In the genomic region with DNA sequence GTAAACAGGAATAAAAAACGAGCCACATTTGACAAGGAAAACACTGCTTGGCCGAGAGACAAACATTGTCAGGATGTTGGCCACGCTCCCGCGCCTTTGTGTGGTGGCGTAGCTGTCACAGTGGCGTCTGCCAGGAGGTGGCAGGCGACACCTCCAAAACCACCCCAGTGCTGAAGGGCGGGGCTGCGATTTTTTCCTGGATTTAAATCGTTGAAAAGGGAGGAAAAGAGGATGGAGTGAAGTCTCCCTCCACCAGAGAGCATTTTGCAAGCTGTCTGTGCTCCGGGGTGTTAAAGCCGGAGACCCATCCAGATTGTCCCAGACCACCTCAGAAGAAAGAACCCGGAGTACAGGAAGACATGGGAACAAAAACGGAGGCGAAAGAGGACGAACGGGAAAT, we compare ENCODE assay signal across 8 cellular contexts. TPM values are rescaled to one million over a fixed set of nuclear protein-coding genes. Genes with fewer than 3 reads are reported as not detected.
DNase-seq lines count a peak whose midpoint lies in the region; ATAC-seq, FAIRE-seq and TF ChIP-seq lines count a peak whose summit lies in the region.

No MANE protein-coding gene starts in this region.

- peaks cover 4 to 22% of the 10 kb centered on the region in 2 experiments; a peak in 3 of 5 replicates for H3K36me3 ChIP-seq in HepG2 (replicated peaks in 1 of 2; ENCODE audit: control insufficient read depth in 1 of 2, insufficient read depth in 2 of 2, low read length in 2 of 2)

- POLR2A ChIA-PET in activated CD4-positive, alpha-beta T cell treated with anti-CD3 and anti-CD28 coated beads for 36 hours (lab: Charles Lee) = interaction anchor here (0.6 kb wide), 1 partner anchor 11 kb away, joined by 7 read pairs; no protein-coding TSS in a partner anchor
- POLR2A ChIA-PET in HepG2 (lab: Yijun Ruan, JAX) = interaction anchor here (1.0 kb wide), 1 partner anchor 185 kb away, joined by 3 read pairs; a partner anchor contains a TSS

- no peaks in the 10 kb centered on the region for H3K27me3 Mint-ChIP-seq in activated CD4-positive, alpha-beta T cell treated with anti-CD3 and anti-CD28 coated beads for 36 hours

- no peaks in the 10 kb centered on the region for H3K4me1 ChIP-seq in HepG2 (ENCODE audit: insufficient read depth, low read length)

- no peak overlapping the region for H3K9ac ChIP-seq in HepG2 (ENCODE audit: insufficient read depth, low read depth, low read length)

- H3K9me3 Mint-ChIP-seq in activated CD4-positive, alpha-beta T cell treated with anti-CD3 and anti-CD28 coated beads for 36 hours (ENCODE audit: low read depth) = no peaks in the 10 kb centered on the region

- no peak for TF ChIP-seq POLR2A in HepG2 (IDR thresholded peaks at IDR 0.05; ENCODE audit: insufficient read depth in 1 of 2, low read depth in 2 of 2, low read length in 2 of 2)

- H3K4me2 ChIP-seq in HepG2 (ENCODE audit: low read depth, low read length) = no peak overlapping the region

- peak; percentile 80 for ATAC-seq in activated CD4-positive, alpha-beta T cell treated with anti-CD3 and anti-CD28 coated beads for 36 hours
- ATAC-seq in HepG2 (peak; percentile 67), HG02610 (IDR thresholded peaks at IDR 0.05; ENCODE audit: unreplicated experiment) (no peak)

- no peak overlapping the region for H3K27ac Mint-ChIP-seq in activated CD4-positive, alpha-beta T cell treated with anti-CD3 and anti-CD28 coated beads for 36 hours

- no peaks in the 10 kb centered on the region for H3K9me3 ChIP-seq in HepG2 (ENCODE audit: low read length)

- H3K79me2 ChIP-seq in HepG2 (ENCODE audit: insufficient read depth, low read length) = no peaks in the 10 kb centered on the region

- CTCF ChIA-PET in activated CD4-positive, alpha-beta T cell treated with anti-CD3 and anti-CD28 coated beads for 36 hours (lab: Charles Lee) = interaction anchor here (0.6 to 5.8 kb wide), 10 partner anchors 9 to 261 kb away, joined by 3 to 48 read pairs (median 4); a partner anchor contains a TSS
- CTCF ChIA-PET in HepG2 (lab: Yijun Ruan, JAX; ENCODE audit: low intra/inter-chr PET ratio, low total read pairs) = interaction anchor here (1.5 to 2.1 kb wide), 2 partner anchors 186 to 201 kb away, joined by 10 to 12 read pairs; a partner anchor contains a TSS

- TSS peak; percentile 9 for BruUV-seq in HepG2 (replicated peaks; lab: Mats Ljungman, UMichigan)

- H3K4me3 Mint-ChIP-seq in activated CD4-positive, alpha-beta T cell treated with anti-CD3 and anti-CD28 coated beads for 36 hours = no peak overlapping the region

- FAIRE-seq in HepG2 (lab: Jason Lieb, UNC) = peak; percentile 39
- FAIRE-seq in urothelium cell line (lab: Jason Lieb, UNC) = no peak

- peaks cover 6% of the 10 kb centered on the region for H3K4me1 Mint-ChIP-seq in activated CD4-positive, alpha-beta T cell treated with anti-CD3 and anti-CD28 coated beads for 36 hours

- intact Hi-C loops in activated CD4-positive, alpha-beta T cell treated with anti-CD3 and anti-CD28 coated beads for 36 hours (cut with DNase I, micrococcal nuclease) = loop anchor here (1.0 kb wide), 2 partner anchors 186 to 201 kb away; no protein-coding TSS in a partner anchor
- intact Hi-C loops in dorsolateral prefrontal cortex (cut with DNase I) (loop anchor here (1.0 to 5.0 kb wide), 4 partner anchors 184 to 392 kb away; a partner anchor contains a TSS), HepG2 (cut with micrococcal nuclease; ENCODE audit: unreplicated experiment) (loop anchor here (2.0 to 5.0 kb wide), 2 partner anchors 186 to 202 kb away; a partner anchor contains a TSS)

- no peak for TF ChIP-seq EP300 in HepG2 (IDR thresholded peaks at IDR 0.05; ENCODE audit: low read depth in 2 of 2, low read length in 2 of 2)
- TF ChIP-seq EP300 in HepG2 (CRISPR knock-in tag; IDR thresholded peaks at IDR 0.05; ENCODE audit: borderline replicate concordance) = no peak

- peak; percentile 76 to 97 (median 92) for TF ChIP-seq CTCF in dorsolateral prefrontal cortex (IDR thresholded peaks at IDR 0.05 in 54 of 56, conservative IDR thresholded peaks at IDR 0.05 in 2 of 56; ENCODE audit: low read depth in 1 of 56, partially characterized antibody in 56 of 56)
- TF ChIP-seq CTCF in HepG2 (CRISPR knock-in tag; IDR thresholded peaks at IDR 0.05) = peak; percentile 83

- H4K20me1 ChIP-seq in HepG2 (ENCODE audit: insufficient read depth, low read length) = no peaks in the 10 kb centered on the region

- peaks cover 14% of the 10 kb centered on the region for H3K36me3 Mint-ChIP-seq in activated CD4-positive, alpha-beta T cell treated with anti-CD3 and anti-CD28 coated beads for 36 hours (ENCODE audit: low read depth)

- peak overlapping the region in 55 of 59 donors; percentile 0 to 91 (median 72) for H3K27ac ChIP-seq in dorsolateral prefrontal cortex
- no peak overlapping the region for H3K27ac ChIP-seq in HepG2 (ENCODE audit: extremely low read length, insufficient read depth, low read length)

- in situ Hi-C loops in HepG2 (cut with HindIII; ENCODE audit: extremely low pct_ligation_motif_present, low pct_unique_long_range_greater_than_20kb) = no loop called here

- H2AFZ ChIP-seq in HepG2 (ENCODE audit: low read length) = no peak overlapping the region

- peak; percentile 68 for TF ChIP-seq RAD21 in HepG2 (CRISPR knock-in tag; IDR thresholded peaks at IDR 0.05)

- 60% methylated on average over 18 of the region's 18 CpGs for WGBS in HepG2 (ENCODE audit: low lambda C conversion rate)

- H3K27me3 ChIP-seq in dorsolateral prefrontal cortex (no peaks in the 10 kb centered on the region), HepG2 (ENCODE audit: control insufficient read depth in 1 of 2, insufficient read depth in 2 of 2, low read length in 2 of 2) (no peaks in the 10 kb centered on the region)

- DNase-seq in GM04503 (ENCODE audit: low read depth) (peak; percentile 31), NCI-H146 (lab: John Stamatoyannopoulos, UW) (peak; percentile 69), dorsolateral prefrontal cortex (peak; percentile 84 to 92 (median 89)), HepG2 (ENCODE audit: low spot score) (peak; percentile 24), urothelium cell line (ENCODE audit: low spot score) (no peak)
- peak; percentile 73 for DNase-seq in activated CD4-positive, alpha-beta T cell treated with anti-CD3 and anti-CD28 coated beads for 36 hours
- peak; percentile 47 to 54 for DNase-seq in stimulated activated CD4-positive, alpha-beta T cell treated with anti-CD3 and anti-CD28 coated beads, Interleukin-2, amount 100 ng/mL, for 24 hours

- H3K4me3 ChIP-seq in dorsolateral prefrontal cortex (peak overlapping the region in 51 of 59 donors; percentile 1 to 54 (median 28)), HepG2 (replicated peaks in 1 of 3; ENCODE audit: insufficient read depth in 1 of 3, low read depth in 2 of 3, low read length in 3 of 3) (no peak overlapping the region)

RNA-seq across cellular contexts. Expression of a gene that starts 12.7 kb away (rescaled TPM):
- total RNA-seq in activated CD4-positive, alpha-beta T cell treated with anti-CD3 and anti-CD28 coated beads for 36 hours = 10 to 100 TPM; 20.6 to 31.4 TPM
- total RNA-seq in dorsolateral prefrontal cortex (10 to 100 TPM in 117 of 120 experiments, 1 to 10 TPM in 3; 8.5 to 20.4 (median 15.0) TPM), HepG2 (2016; rRNA removed; fragmentation: Illumina TruSeq; extraction: Trizol) (25.5 and 30.3 TPM in 2 replicates)
- 4.8 and 5.8 TPM in 2 replicates for total RNA-seq in HepG2 (2016; cell fraction: cytosol; rRNA removed; fragmentation: Illumina TruSeq; extraction: Trizol; ENCODE audit: low read depth)
- total RNA-seq in HepG2 (2016; cell fraction: insoluble cytoplasmic fraction; rRNA removed; fragmentation: Illumina TruSeq; extraction: Trizol) = 26.8 and 31.7 TPM in 2 replicates
- 8.4 and 8.7 TPM in 2 replicates for total RNA-seq in HepG2 (2016; cell fraction: membrane; rRNA removed; fragmentation: Illumina TruSeq; extraction: Trizol)
- total RNA-seq in HepG2 (2016; cell fraction: nucleus; rRNA removed; fragmentation: Illumina TruSeq; extraction: Trizol) = 17.8 and 20.7 TPM in 2 replicates
- polyA plus RNA-seq in HepG2 (2011; rRNA removed) = 12.3 and 12.4 TPM in 2 replicates
- polyA plus RNA-seq in HepG2 (2011; cell fraction: cytosol; rRNA removed) = 16.1 and 17.4 TPM in 2 replicates
- polyA plus RNA-seq in HepG2 (2011; cell fraction: nucleus; rRNA removed) = 9.4 and 10.2 TPM in 2 replicates
- 12.8 and 14.9 TPM in 2 replicates for polyA plus RNA-seq in HepG2 (2012)
- polyA plus RNA-seq in HepG2 (2016; cell fraction: cytosol; fragmentation: Illumina TruSeq; extraction: Trizol; ENCODE audit: low read depth) = 3.0 and 3.1 TPM in 2 replicates
- polyA plus RNA-seq in HepG2 (2016; cell fraction: insoluble cytoplasmic fraction; fragmentation: Illumina TruSeq; extraction: Trizol; ENCODE audit: low read depth) = 25.8 and 28.8 TPM in 2 replicates
- polyA plus RNA-seq in HepG2 (2016; cell fraction: membrane; fragmentation: Illumina TruSeq; extraction: Trizol; ENCODE audit: low read depth) = 4.6 and 4.9 TPM in 2 replicates
- polyA plus RNA-seq in HepG2 (2016; cell fraction: nucleus; fragmentation: Illumina TruSeq; extraction: Trizol; ENCODE audit: insufficient read depth, low read depth) = 13.4 and 15.4 TPM in 2 replicates
- 12.6 and 16.7 TPM in 2 replicates for polyA minus RNA-seq in HepG2 (2011; rRNA and poly(A)+ RNA removed; ENCODE audit: low replicate concordance)
- 6.9 and 10.1 TPM in 2 replicates for polyA minus RNA-seq in HepG2 (2011; cell fraction: cytosol; rRNA and poly(A)+ RNA removed)
- 28.8 and 34.7 TPM in 2 replicates for polyA minus RNA-seq in HepG2 (2011; cell fraction: nucleus; rRNA and poly(A)+ RNA removed)

RNA-seq across cellular contexts. Expression of a gene that starts 12.8 kb away (rescaled TPM):
- total RNA-seq in activated CD4-positive, alpha-beta T cell treated with anti-CD3 and anti-CD28 coated beads for 36 hours = 10 to 100 TPM; 59.5 to 64.0 TPM
- total RNA-seq in dorsolateral prefrontal cortex (10 to 100 TPM; 33.7 to 99.3 (median 65.6) TPM), HepG2 (2016; rRNA removed; fragmentation: Illumina TruSeq; extraction: Trizol) (87.8 and 112 TPM in 2 replicates)
- 9.8 and 11.3 TPM in 2 replicates for total RNA-seq in HepG2 (2016; cell fraction: cytosol; rRNA removed; fragmentation: Illumina TruSeq; extraction: Trizol; ENCODE audit: low read depth)
- total RNA-seq in HepG2 (2016; cell fraction: insoluble cytoplasmic fraction; rRNA removed; fragmentation: Illumina TruSeq; extraction: Trizol) = 79.1 and 124 TPM in 2 replicates
- 22.5 and 25.3 TPM in 2 replicates for total RNA-seq in HepG2 (2016; cell fraction: membrane; rRNA removed; fragmentation: Illumina TruSeq; extraction: Trizol)
- 44.3 and 54.7 TPM in 2 replicates for total RNA-seq in HepG2 (2016; cell fraction: nucleus; rRNA removed; fragmentation: Illumina TruSeq; extraction: Trizol)
- polyA plus RNA-seq in HepG2 (2011; rRNA removed) = 42.0 and 53.7 TPM in 2 replicates
- polyA plus RNA-seq in HepG2 (2011; cell fraction: cytosol; rRNA removed) = 29.7 and 47.5 TPM in 2 replicates
- polyA plus RNA-seq in HepG2 (2011; cell fraction: nucleus; rRNA removed) = 30.6 and 44.9 TPM in 2 replicates
- 56.4 and 101 TPM in 2 replicates for polyA plus RNA-seq in HepG2 (2012)
- polyA plus RNA-seq in HepG2 (2016; cell fraction: cytosol; fragmentation: Illumina TruSeq; extraction: Trizol; ENCODE audit: low read depth) = 6.7 and 7.7 TPM in 2 replicates
- 153 and 154 TPM in 2 replicates for polyA plus RNA-seq in HepG2 (2016; cell fraction: insoluble cytoplasmic fraction; fragmentation: Illumina TruSeq; extraction: Trizol; ENCODE audit: low read depth)
- 13.2 and 14.9 TPM in 2 replicates for polyA plus RNA-seq in HepG2 (2016; cell fraction: membrane; fragmentation: Illumina TruSeq; extraction: Trizol; ENCODE audit: low read depth)
- 86.8 and 90.1 TPM in 2 replicates for polyA plus RNA-seq in HepG2 (2016; cell fraction: nucleus; fragmentation: Illumina TruSeq; extraction: Trizol; ENCODE audit: insufficient read depth, low read depth)
- polyA minus RNA-seq in HepG2 (2011; rRNA and poly(A)+ RNA removed; ENCODE audit: low replicate concordance) = 13.1 and 20.3 TPM in 2 replicates
- polyA minus RNA-seq in HepG2 (2011; cell fraction: cytosol; rRNA and poly(A)+ RNA removed) = 14.1 and 21.6 TPM in 2 replicates
- polyA minus RNA-seq in HepG2 (2011; cell fraction: nucleus; rRNA and poly(A)+ RNA removed) = 37.0 and 38.0 TPM in 2 replicates

RNA-seq across cellular contexts. Expression of a gene that starts 42.8 kb away (rescaled TPM):
- 10 to 100 TPM; 49.7 to 56.1 TPM for total RNA-seq in activated CD4-positive, alpha-beta T cell treated with anti-CD3 and anti-CD28 coated beads for 36 hours
- total RNA-seq in dorsolateral prefrontal cortex (10 to 100 TPM in 117 of 120 experiments, 1 to 10 TPM in 3; 9.5 to 23.3 (median 14.0) TPM), HepG2 (2016; rRNA removed; fragmentation: Illumina TruSeq; extraction: Trizol) (22.7 and 28.2 TPM in 2 replicates)
- total RNA-seq in HepG2 (2016; cell fraction: cytosol; rRNA removed; fragmentation: Illumina TruSeq; extraction: Trizol; ENCODE audit: low read depth) = 1.6 and 2.8 TPM in 2 replicates
- total RNA-seq in HepG2 (2016; cell fraction: insoluble cytoplasmic fraction; rRNA removed; fragmentation: Illumina TruSeq; extraction: Trizol) = 23.2 and 25.6 TPM in 2 replicates
- 7.3 and 7.8 TPM in 2 replicates for total RNA-seq in HepG2 (2016; cell fraction: membrane; rRNA removed; fragmentation: Illumina TruSeq; extraction: Trizol)
- total RNA-seq in HepG2 (2016; cell fraction: nucleus; rRNA removed; fragmentation: Illumina TruSeq; extraction: Trizol) = 14.5 and 15.4 TPM in 2 replicates
- polyA plus RNA-seq in HepG2 (2011; rRNA removed) = 10.8 and 13.6 TPM in 2 replicates
- polyA plus RNA-seq in HepG2 (2011; cell fraction: cytosol; rRNA removed) = 5.1 and 7.0 TPM in 2 replicates
- 15.7 and 16.5 TPM in 2 replicates for polyA plus RNA-seq in HepG2 (2011; cell fraction: nucleus; rRNA removed)
- 10.4 and 10.6 TPM in 2 replicates for polyA plus RNA-seq in HepG2 (2012)
- 0.83 and 1.1 TPM in 2 replicates for polyA plus RNA-seq in HepG2 (2016; cell fraction: cytosol; fragmentation: Illumina TruSeq; extraction: Trizol; ENCODE audit: low read depth)
- 18.5 and 22.6 TPM in 2 replicates for polyA plus RNA-seq in HepG2 (2016; cell fraction: insoluble cytoplasmic fraction; fragmentation: Illumina TruSeq; extraction: Trizol; ENCODE audit: low read depth)
- polyA plus RNA-seq in HepG2 (2016; cell fraction: membrane; fragmentation: Illumina TruSeq; extraction: Trizol; ENCODE audit: low read depth) = 2.1 and 3.2 TPM in 2 replicates
- polyA plus RNA-seq in HepG2 (2016; cell fraction: nucleus; fragmentation: Illumina TruSeq; extraction: Trizol; ENCODE audit: insufficient read depth, low read depth) = 17.5 and 17.6 TPM in 2 replicates
- 30.3 and 134 TPM in 2 replicates for polyA minus RNA-seq in HepG2 (2011; rRNA and poly(A)+ RNA removed; ENCODE audit: low replicate concordance)
- polyA minus RNA-seq in HepG2 (2011; cell fraction: cytosol; rRNA and poly(A)+ RNA removed) = 6.5 and 6.9 TPM in 2 replicates
- polyA minus RNA-seq in HepG2 (2011; cell fraction: nucleus; rRNA and poly(A)+ RNA removed) = 9.9 and 11.6 TPM in 2 replicates

Comparison
In these comparisons a context has a peak if more than half of its experiments do, and no peak if none do; other contexts are left out.
1. H3K4me3 ChIP-seq: peak in dorsolateral prefrontal cortex (51 of 59); none in HepG2 (0 of 3).